ENCODE assay signal across 1 cellular context in genomic region chr19:8307965-8308866, GRCh38.
A peak's percentile ranks its signal among the peaks of the same experiment; 100 is the strongest.
TF ChIP-seq lines count a peak whose summit lies in the region.

Gene CD320 (minus strand): TSS chr19:8308358. CDS start chr19:8308290, 68 bp downstream.

TF ChIP-seq in H1, 55 proteins besides CTCF, POLR2A, EP300 and RAD21:
- no peak for TF ChIP-seq RFX5 (IDR thresholded peaks at IDR 0.05; ENCODE audit: borderline replicate concordance, low read depth, low read length)
- no peak for TF ChIP-seq JUN (IDR thresholded peaks at IDR 0.05; ENCODE audit: low read depth, low read length)
- peak; percentile 65 for TF ChIP-seq ASH2L (IDR thresholded peaks at IDR 0.05; ENCODE audit: low read length)
- peak; percentile 52; the same call in 1 of the 2 replicates for TF ChIP-seq EGR1 (IDR thresholded peaks at IDR 0.05; ENCODE audit: borderline replicate concordance, low read depth, low read length)
- TF ChIP-seq CHD7 (IDR thresholded peaks at IDR 0.05; ENCODE audit: insufficient replicate concordance, low read length): peak; percentile 100
- peak; percentile 67; the same call in 1 of the 2 replicates for TF ChIP-seq BACH1 (IDR thresholded peaks at IDR 0.05; ENCODE audit: low read length)
- no peak for TF ChIP-seq BCL11A (IDR thresholded peaks at IDR 0.05; ENCODE audit: low read depth in 2 of 2, low read length in 2 of 2)
- no peak for TF ChIP-seq JUND (IDR thresholded peaks at IDR 0.05; ENCODE audit: low read length)
- TF ChIP-seq KDM4A (IDR thresholded peaks at IDR 0.05; ENCODE audit: low read depth, low read length, severe bottlenecking): peak; percentile 90
- no peak for TF ChIP-seq RNF2 (IDR thresholded peaks at IDR 0.05; ENCODE audit: borderline replicate concordance, low read depth, low read length, missing control alignments, poor library complexity, severe bottlenecking)
- TF ChIP-seq TAF1 (IDR thresholded peaks at IDR 0.05; ENCODE audit: low read depth, low read length): peak; percentile 60
- TF ChIP-seq HDAC6 (IDR thresholded peaks at IDR 0.05; ENCODE audit: low read depth, low read length): no peak
- no peak for TF ChIP-seq CTBP2 (IDR thresholded peaks at IDR 0.05; ENCODE audit: borderline replicate concordance, insufficient read depth, insufficient read length, low read length)
- peak; percentile 87 for TF ChIP-seq PHF8 (conservative IDR thresholded peaks at IDR 0.05; ENCODE audit: low read depth, low read length)
- TF ChIP-seq SIX5 (IDR thresholded peaks at IDR 0.05; ENCODE audit: low read depth, low read length): no peak
- TF ChIP-seq KDM5A (IDR thresholded peaks at IDR 0.05; ENCODE audit: low read length): no peak
- TF ChIP-seq TCF12 (IDR thresholded peaks at IDR 0.05; ENCODE audit: low read depth, low read length): no peak
- no peak for TF ChIP-seq RXRA (IDR thresholded peaks at IDR 0.05; ENCODE audit: insufficient read depth, low read depth, low read length)
- no peak for TF ChIP-seq SRF (IDR thresholded peaks at IDR 0.05; ENCODE audit: low read depth, low read length)
- peak; percentile 96 for TF ChIP-seq MAX (IDR thresholded peaks at IDR 0.05)
- TF ChIP-seq E2F6 (IDR thresholded peaks at IDR 0.05): peak; percentile 65
- no peak; the same call in 1 of the 2 replicates for TF ChIP-seq GABPA (IDR thresholded peaks at IDR 0.05; ENCODE audit: borderline replicate concordance, insufficient read depth, low read length)
- TF ChIP-seq, protein P1, sequence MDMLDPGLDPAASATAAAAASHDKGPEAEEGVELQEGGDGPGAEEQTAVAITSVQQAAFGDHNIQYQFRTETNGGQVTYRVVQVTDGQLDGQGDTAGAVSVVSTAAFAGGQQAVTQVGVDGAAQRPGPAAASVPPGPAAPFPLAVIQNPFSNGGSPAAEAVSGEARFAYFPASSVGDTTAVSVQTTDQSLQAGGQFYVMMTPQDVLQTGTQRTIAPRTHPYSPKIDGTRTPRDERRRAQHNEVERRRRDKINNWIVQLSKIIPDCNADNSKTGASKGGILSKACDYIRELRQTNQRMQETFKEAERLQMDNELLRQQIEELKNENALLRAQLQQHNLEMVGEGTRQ (IDR thresholded peaks at IDR 0.05; ENCODE audit: low read length): no peak; the same call in 1 of the 2 replicates
- no peak for TF ChIP-seq CBX5 (IDR thresholded peaks at IDR 0.05; ENCODE audit: low read depth, low read length)
- no peak for TF ChIP-seq YY1 (IDR thresholded peaks at IDR 0.05; ENCODE audit: low read depth, low read length)
- TF ChIP-seq FOSL1 (IDR thresholded peaks at IDR 0.05; ENCODE audit: insufficient read depth, low read depth, low read length): no peak
- peak; percentile 83 for TF ChIP-seq NRF1 (IDR thresholded peaks at IDR 0.05; ENCODE audit: low read depth, low read length)
- peak; percentile 97 for TF ChIP-seq MAFK (IDR thresholded peaks at IDR 0.05; ENCODE audit: low read depth, low read length)
- TF ChIP-seq CHD2 (IDR thresholded peaks at IDR 0.05; ENCODE audit: low read length): peak; percentile 82
- TF ChIP-seq SIRT6 (IDR thresholded peaks at IDR 0.05; ENCODE audit: low read length): no peak
- no peak for TF ChIP-seq NANOG (IDR thresholded peaks at IDR 0.05; ENCODE audit: insufficient read depth, low read depth, low read length, poor library complexity, severe bottlenecking)
- TF ChIP-seq KDM1A (IDR thresholded peaks at IDR 0.05; ENCODE audit: borderline replicate concordance, low read length): no peak
- TF ChIP-seq HDAC2 (IDR thresholded peaks at IDR 0.05; ENCODE audit: borderline replicate concordance in 1 of 2, low read depth in 2 of 2, low read length in 2 of 2): peak; percentile 76 to 86; a peak in 1 of 4 replicates
- TF ChIP-seq POLR2AphosphoS5 (IDR thresholded peaks at IDR 0.05; ENCODE audit: low read depth, low read length): peak; percentile 89
- peak; percentile 51; the same call in 1 of the 2 replicates for TF ChIP-seq ATF2 (IDR thresholded peaks at IDR 0.05; ENCODE audit: low read length)
- TF ChIP-seq EZH2 (IDR thresholded peaks at IDR 0.05; ENCODE audit: low read depth, low read length, severe bottlenecking): no peak
- no peak for TF ChIP-seq CBX8 (IDR thresholded peaks at IDR 0.05; ENCODE audit: borderline replicate concordance, low read depth, low read length)
- no peak for TF ChIP-seq CHD1 (IDR thresholded peaks at IDR 0.05; ENCODE audit: low read depth, low read length)
- TF ChIP-seq GTF2F1 (IDR thresholded peaks at IDR 0.05; ENCODE audit: borderline replicate concordance, low read depth, low read length): no peak
- TF ChIP-seq CREB1 (IDR thresholded peaks at IDR 0.05): peak; percentile 49; the same call in 1 of the 2 replicates
- TF ChIP-seq ATF3 (IDR thresholded peaks at IDR 0.05; ENCODE audit: insufficient read depth, low read depth, low read length): 0 out of 2 replicates have a peak, but pooled peaks have one; percentile 30
- no peak for TF ChIP-seq SP2 (IDR thresholded peaks at IDR 0.05; ENCODE audit: low read length)
- TF ChIP-seq SUZ12 (IDR thresholded peaks at IDR 0.05; ENCODE audit: low read length): no peak
- TF ChIP-seq SAP30 (IDR thresholded peaks at IDR 0.05; ENCODE audit: insufficient read depth, insufficient replicate concordance, low read length): peak; percentile 49
- TF ChIP-seq TBP (IDR thresholded peaks at IDR 0.05; ENCODE audit: low read depth, low read length): peak; percentile 31; the same call in 1 of the 2 replicates
- TF ChIP-seq POU5F1 (IDR thresholded peaks at IDR 0.05; ENCODE audit: low read depth, low read length): no peak
- TF ChIP-seq SP1 (IDR thresholded peaks at IDR 0.05; ENCODE audit: low read depth, low read length): peak; percentile 23; the same call in 1 of the 2 replicates
- TF ChIP-seq RBBP5 (IDR thresholded peaks at IDR 0.05; ENCODE audit: borderline replicate concordance, low read depth, low read length): no peak
- no peak for TF ChIP-seq ZNF274 (IDR thresholded peaks at IDR 0.05; ENCODE audit: borderline replicate concordance, extremely low read depth, low read length)
- no peak for TF ChIP-seq CEBPB (IDR thresholded peaks at IDR 0.05; ENCODE audit: low read depth, low read length)
- peak; percentile 89; the same call in 1 of the 2 replicates for TF ChIP-seq SP4 (IDR thresholded peaks at IDR 0.05; ENCODE audit: low read length)
- peak; percentile 46 to 84; a peak in 2 of 4 replicates for TF ChIP-seq SIN3A (conservative IDR thresholded peaks at IDR 0.05 in 1 of 2, IDR thresholded peaks at IDR 0.05 in 1 of 2; ENCODE audit: low read depth in 1 of 2, low read length in 2 of 2)
- no peak for TF ChIP-seq TEAD4 (IDR thresholded peaks at IDR 0.05; ENCODE audit: low read depth, low read length)
- peak; percentile 62 for TF ChIP-seq BRCA1 (IDR thresholded peaks at IDR 0.05; ENCODE audit: low read depth, low read length)
- peak; percentile 35 for TF ChIP-seq TAF7 (optimal IDR thresholded peaks at IDR 0.05; ENCODE audit: borderline replicate concordance, low read depth, low read length)
